Comparison of ENCODE assay signal across 12 cellular contexts in genomic region chr2:240683329-240683979, GRCh38. TPM values are rescaled to one million over a fixed set of nuclear protein-coding genes. Genes with fewer than 3 reads are reported as not detected.
"Had no signal": no experiment of that assay in that cellular context is flagged by ENCODE, and none has a peak within 500 bp of the region (broad histone marks: within the 10 kb centered on the region; RNA-seq: fewer than 3 reads in every experiment).

No MANE protein-coding gene starts in this region.

RNA-seq across cellular contexts. Expression of gene AQP12B, which starts 0.8 kb away (rescaled TPM):
- total RNA-seq: activated T-helper 2 cell treated with anti-CD3 and anti-CD28 coated beads, Interferon-gamma antibody, Interleukin-2, Interleukin-4, amounts not matched to agents 10 μg/mL and 5 μg/mL and 100 μg/mL, durations not matched to agents 14 hours and 24 hours and 36 hours; cardiac muscle cell; chondrocyte; endothelial cell of umbilical vein; esophagus mucosa; frontal cortex; liver; myocyte; right lobe of liver; thoracic aorta; vagina had no signal
- polyA plus RNA-seq: cardiac muscle cell, endothelial cell of umbilical vein, liver, neural cell had no signal

RNA-seq across cellular contexts. Expression of gene AQP12A, which starts 8.2 kb away (rescaled TPM):
- total RNA-seq: activated T-helper 2 cell treated with anti-CD3 and anti-CD28 coated beads, Interferon-gamma antibody, Interleukin-2, Interleukin-4, amounts not matched to agents 10 μg/mL and 5 μg/mL and 100 μg/mL, durations not matched to agents 14 hours and 24 hours and 36 hours; cardiac muscle cell; chondrocyte; endothelial cell of umbilical vein; esophagus mucosa; frontal cortex; liver; myocyte; right lobe of liver; thoracic aorta; vagina had no signal
- polyA plus RNA-seq: cardiac muscle cell, endothelial cell of umbilical vein, liver, neural cell had no signal
